9 cellular contexts compared by ENCODE assay signal in the genomic region with DNA sequence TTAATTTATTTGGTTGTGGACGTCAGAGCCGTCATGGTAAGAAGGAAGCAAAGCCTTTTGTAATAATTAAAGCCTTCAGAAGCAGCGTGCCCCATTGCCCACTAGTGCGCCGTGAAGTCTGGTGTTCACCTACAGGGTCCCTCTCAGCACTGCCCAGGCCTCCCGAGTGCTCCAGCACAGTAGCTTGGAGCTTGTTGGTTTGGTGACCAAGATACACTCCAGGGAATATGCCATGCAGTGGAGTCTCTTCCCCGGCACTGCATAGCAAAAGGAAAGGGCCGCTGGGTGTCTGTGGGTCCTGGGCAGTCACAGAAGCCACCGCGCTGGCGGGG. TPM values are rescaled to one million over a fixed set of nuclear protein-coding genes. Genes with fewer than 3 reads are reported as not detected.
DNase-seq lines count a peak whose midpoint lies in the region; ATAC-seq, FAIRE-seq and TF ChIP-seq lines count a peak whose summit lies in the region.
"Had no signal": no experiment of that assay in that cellular context is flagged by ENCODE, and none has a peak within 500 bp of the region (broad histone marks: within the 10 kb centered on the region; RNA-seq: fewer than 3 reads in every experiment).

No MANE protein-coding gene starts in this region.

- no peaks in the 10 kb centered on the region for H3K27me3 Mint-ChIP-seq in natural killer cell (ENCODE audit: low read depth in 2 of 2)
- peaks cover 74% of the 10 kb centered on the region for H3K27me3 Mint-ChIP-seq in activated naive CD4-positive, alpha-beta T cell treated with anti-CD3 and anti-CD28 coated beads, Interleukin-2, amount 10 ng/mL, durations not matched to agents 7 days and 5 days
- peaks cover 63% of the 10 kb centered on the region for H3K27me3 Mint-ChIP-seq in activated CD4-positive, alpha-beta T cell treated with anti-CD3 and anti-CD28 coated beads for 36 hours

- WGBS in GM12878 (ENCODE audit: insufficient coverage, insufficient replicate concordance, low lambda C conversion rate, missing lambda C conversion rate) = 3% methylated on average over 11 of the region's 11 CpGs

- peak overlapping the region; percentile 81 for H3K4me3 ChIP-seq in GM12878

- peak overlapping the region; percentile 93 to 97 for H3K27ac Mint-ChIP-seq in natural killer cell
- H3K27ac Mint-ChIP-seq in activated naive CD4-positive, alpha-beta T cell treated with anti-CD3 and anti-CD28 coated beads, Interleukin-2, amount 10 ng/mL, durations not matched to agents 7 days and 5 days = no peak overlapping the region
- H3K27ac Mint-ChIP-seq in activated CD4-positive, alpha-beta T cell treated with anti-CD3 and anti-CD28 coated beads for 36 hours = no peak overlapping the region

- H3K4me3 Mint-ChIP-seq in natural killer cell = peak overlapping the region; percentile 98
- H3K4me3 Mint-ChIP-seq in activated naive CD4-positive, alpha-beta T cell treated with anti-CD3 and anti-CD28 coated beads, Interleukin-2, amount 10 ng/mL, durations not matched to agents 7 days and 5 days = no peak overlapping the region
- no peak overlapping the region for H3K4me3 Mint-ChIP-seq in activated CD4-positive, alpha-beta T cell treated with anti-CD3 and anti-CD28 coated beads for 36 hours

- H3K4me2 ChIP-seq in GM12878 (ENCODE audit: control insufficient read depth, insufficient read depth) = peak overlapping the region; percentile 94

- peak overlapping the region; percentile 89 for H2AFZ ChIP-seq in GM12878 (ENCODE audit: control insufficient read depth, low read depth, low read length)

- peaks cover 48% of the 10 kb centered on the region for H3K79me2 ChIP-seq in GM12878 (ENCODE audit: control insufficient read depth, insufficient read depth, low read length)

- no peaks in the 10 kb centered on the region for H3K27me3 ChIP-seq in GM12878 (replicated peaks in 1 of 2; ENCODE audit: control insufficient read depth in 2 of 2, insufficient read depth in 2 of 2, low read length in 1 of 2)

- peak overlapping the region; percentile 87 for H3K9ac ChIP-seq in GM12878 (ENCODE audit: control insufficient read depth, insufficient read depth, low read length)

- TF ChIP-seq POLR2A in GM12878 (IDR thresholded peaks at IDR 0.05; ENCODE audit: low read depth, low read length) = no peak

- in situ Hi-C loops in GM12878 (cut with MboI) = no loop called here

- TF ChIP-seq EP300 in GM12878 (IDR thresholded peaks at IDR 0.05; ENCODE audit: borderline replicate concordance in 1 of 2, control insufficient read depth in 1 of 2, low read depth in 2 of 2, low read length in 2 of 2) = no peak

- H3K36me3 Mint-ChIP-seq in natural killer cell = no peaks in the 10 kb centered on the region
- H3K36me3 Mint-ChIP-seq in activated naive CD4-positive, alpha-beta T cell treated with anti-CD3 and anti-CD28 coated beads, Interleukin-2, amount 10 ng/mL, durations not matched to agents 7 days and 5 days = peaks cover 1% of the 10 kb centered on the region
- no peaks in the 10 kb centered on the region for H3K36me3 Mint-ChIP-seq in activated CD4-positive, alpha-beta T cell treated with anti-CD3 and anti-CD28 coated beads for 36 hours (ENCODE audit: low read depth)

- POLR2A ChIA-PET in GM12878 (lab: Charles Lee) = interaction anchor here (0.5 to 1.0 kb wide), 2 partner anchors 17 to 854 kb away, joined by 3 read pairs; no protein-coding TSS in a partner anchor
- POLR2A ChIA-PET in activated CD4-positive, alpha-beta T cell treated with anti-CD3 and anti-CD28 coated beads for 36 hours (lab: Charles Lee) = no interaction called here

- TF ChIP-seq RAD21 in GM12878 (IDR thresholded peaks at IDR 0.05; ENCODE audit: insufficient read depth, low read depth, low read length) = no peak

- RAD21 ChIA-PET in GM12878 (lab: Charles Lee; ENCODE audit: unreplicated experiment) = no interaction called here

- no TSS peak for BruUV-seq in GM12878 (replicated peaks; lab: Mats Ljungman, UMichigan)

- peaks cover 45 to 58% of the 10 kb centered on the region in 2 donors for H3K4me1 Mint-ChIP-seq in natural killer cell
- H3K4me1 Mint-ChIP-seq in activated naive CD4-positive, alpha-beta T cell treated with anti-CD3 and anti-CD28 coated beads, Interleukin-2, amount 10 ng/mL, durations not matched to agents 7 days and 5 days = peaks cover 3% of the 10 kb centered on the region
- H3K4me1 Mint-ChIP-seq in activated CD4-positive, alpha-beta T cell treated with anti-CD3 and anti-CD28 coated beads for 36 hours = peaks cover 2% of the 10 kb centered on the region

- peaks cover 30% of the 10 kb centered on the region for H3K4me1 ChIP-seq in GM12878 (ENCODE audit: control insufficient read depth, insufficient read depth, low read length)

- no peaks in the 10 kb centered on the region for H4K20me1 ChIP-seq in GM12878 (ENCODE audit: control insufficient read depth, insufficient read depth)

- intact Hi-C loops in GM12878 (cut with micrococcal nuclease; ENCODE audit: unreplicated experiment) (loop anchor here (5.0 kb wide), 2 partner anchors 36 to 1484 kb away; partner anchors contain the start of gene SECISBP2), natural killer cell (cut with micrococcal nuclease) (loop anchor here (1.0 to 5.0 kb wide), 4 partner anchors 14 to 616 kb away; no protein-coding TSS in a partner anchor)
- intact Hi-C loops in activated CD4-positive, alpha-beta T cell treated with anti-CD3 and anti-CD28 coated beads for 36 hours (cut with DNase I, micrococcal nuclease) = no loop called here

- CTCF ChIA-PET in GM12878 (lab: Yijun Ruan, JAX) = interaction anchor here (0.6 kb wide), 1 partner anchor 15 kb away, joined by 3 read pairs; no protein-coding TSS in a partner anchor
- CTCF ChIA-PET in activated naive CD4-positive, alpha-beta T cell treated with anti-CD3 and anti-CD28 coated beads, Interleukin-2, amount 10 ng/mL, durations not matched to agents 7 days and 5 days (lab: Charles Lee) = no interaction called here
- CTCF ChIA-PET in activated CD4-positive, alpha-beta T cell treated with anti-CD3 and anti-CD28 coated beads for 36 hours (lab: Charles Lee) = interaction anchor here (0.7 kb wide), 1 partner anchor 29 kb away, joined by 3 read pairs; no protein-coding TSS in a partner anchor

- H3K9me3 Mint-ChIP-seq in natural killer cell = no peaks in the 10 kb centered on the region
- no peaks in the 10 kb centered on the region for H3K9me3 Mint-ChIP-seq in activated naive CD4-positive, alpha-beta T cell treated with anti-CD3 and anti-CD28 coated beads, Interleukin-2, amount 10 ng/mL, durations not matched to agents 7 days and 5 days
- H3K9me3 Mint-ChIP-seq in activated CD4-positive, alpha-beta T cell treated with anti-CD3 and anti-CD28 coated beads for 36 hours (ENCODE audit: low read depth) = no peaks in the 10 kb centered on the region

- ATAC-seq in GM18907 (IDR thresholded peaks at IDR 0.05; ENCODE audit: unreplicated experiment) = peak; percentile 17
- peak; percentile 8 for ATAC-seq in HG03139 (IDR thresholded peaks at IDR 0.05; ENCODE audit: unreplicated experiment)
- peak; percentile 50 for ATAC-seq in GM12878
- peak; percentile 13 to 36 (median 30) for ATAC-seq in natural killer cell
- no peak for ATAC-seq in activated CD4-positive, alpha-beta T cell treated with anti-CD3 and anti-CD28 coated beads for 36 hours
- ATAC-seq in HG03378 (IDR thresholded peaks at IDR 0.05; ENCODE audit: unreplicated experiment) = no peak

- H3K9me3 ChIP-seq in GM12878 (replicated peaks; ENCODE audit: control insufficient read depth, insufficient read depth, low read length) = no peaks in the 10 kb centered on the region

- TF ChIP-seq CTCF in GM12878 (IDR thresholded peaks at IDR 0.05 in 2 of 3, conservative IDR thresholded peaks at IDR 0.05 in 1 of 3; ENCODE audit: control insufficient read depth in 2 of 3, extremely low read depth in 1 of 3, insufficient read depth in 1 of 3, low read depth in 3 of 3, low read length in 3 of 3) (0 out of 6 replicates have a peak, but pooled peaks of 1 of the 3 experiments have one; percentile 1), natural killer cell (IDR thresholded peaks at IDR 0.05) (no peak)

- FAIRE-seq in GM12878 (lab: Jason Lieb, UNC) = no peak

- SMC1A ChIA-PET in GM12878 (lab: Charles Lee; ENCODE audit: uncharacterized antibody, unreplicated experiment) = interaction anchor here (0.8 to 1.5 kb wide), 2 partner anchors 8 to 15 kb away, joined by 3 read pairs; no protein-coding TSS in a partner anchor

- H3K36me3 ChIP-seq in GM12878 (ENCODE audit: control insufficient read depth in 2 of 2, insufficient read depth in 2 of 2, low read length in 1 of 2) = no peaks in the 10 kb centered on the region

- DNase-seq in GM12878 (ENCODE audit: low read depth, low spot score) (no peak), natural killer cell (no peak), Ammon's horn (ENCODE audit: low spot score) (no peak)
- DNase-seq in activated naive CD4-positive, alpha-beta T cell treated with anti-CD3 and anti-CD28 coated beads, Interleukin-2, amount 10 ng/mL, durations not matched to agents 7 days and 5 days = no peak
- no peak for DNase-seq in activated CD4-positive, alpha-beta T cell treated with anti-CD3 and anti-CD28 coated beads for 36 hours

- H3K27ac ChIP-seq in GM12878 (ENCODE audit: control insufficient read depth, insufficient read depth) = peak overlapping the region; percentile 83

TF ChIP-seq in GM12878, 131 proteins besides CTCF, POLR2A, EP300 and RAD21:
- no peak for TF ChIP-seq SMARCA5 (IDR thresholded peaks at IDR 0.05)
- no peak for TF ChIP-seq SIN3A (IDR thresholded peaks at IDR 0.05; ENCODE audit: low read depth, low read length)

RNA-seq across cellular contexts. Expression of gene SYK, which starts 0.5 kb away (rescaled TPM):
- 29.6 and 41.5 TPM in 2 replicates for total RNA-seq in GM12878 (2013; cell fraction: nucleolus; rRNA removed)
- total RNA-seq in GM12878 (2014; rRNA removed) = 80.7 and 88.4 TPM in 2 replicates
- total RNA-seq in GM12878 (2014; rRNA removed; fragmentation: Illumina TruSeq; extraction: Trizol) = 70.2 and 75.8 TPM in 2 replicates
- total RNA-seq in GM12878 (2021) = 128 and 135 TPM in 2 replicates
- 17.5 TPM for polyA plus RNA-seq in GM12878 (2011; ENCODE audit: low read depth)
- polyA plus RNA-seq in GM12878 (2011; rRNA removed) = 5.7 and 6.5 TPM in 2 replicates
- 7.5 and 7.6 TPM in 2 replicates for polyA plus RNA-seq in GM12878 (2011; cell fraction: cytosol; rRNA removed)
- polyA plus RNA-seq in GM12878 (2011; cell fraction: nucleus; rRNA removed) = 7.6 and 13.2 TPM in 2 replicates
- polyA plus RNA-seq in GM12878 (2012) = 26.6 and 29.5 TPM in 2 replicates
- polyA plus RNA-seq in GM12878 (2014; fragmentation: Illumina TruSeq; extraction: Trizol) = 77.5 and 82.5 TPM in 2 replicates
- 10 to 100 TPM; 23.1 to 24.8 TPM for polyA plus RNA-seq in GM12878 (2014; fragmentation: Nextera tagmentation; extraction: Ambion mirVana)
- polyA plus RNA-seq in GM12878 (2014; rRNA removed) = 58.1 and 58.2 TPM in 2 replicates
- 10 to 100 TPM; 68.0 to 69.5 TPM for polyA plus RNA-seq in GM12878 (2016; fragmentation: Nextera tagmentation; extraction: Ambion mirVana)
- 7.0 and 8.3 TPM in 2 replicates for polyA minus RNA-seq in GM12878 (2011; rRNA and poly(A)+ RNA removed)
- 5.8 and 11.6 TPM in 2 replicates for polyA minus RNA-seq in GM12878 (2011; cell fraction: cytosol; rRNA and poly(A)+ RNA removed)
- polyA minus RNA-seq in GM12878 (2011; cell fraction: nucleus; rRNA and poly(A)+ RNA removed) = 6.8 and 8.5 TPM in 2 replicates
- total RNA-seq in natural killer cell = 100 to 1,000 TPM in 1 of 3 donors, 10 to 100 TPM in 2; 75.5 to 104 (median 78.0) TPM
- under 1 TPM; 0.11 to 0.64 TPM for total RNA-seq in activated CD4-positive, alpha-beta T cell treated with anti-CD3 and anti-CD28 coated beads for 36 hours
- total RNA-seq: M059J had no signal

Comparison
In these comparisons a context has a peak if more than half of its experiments do, and no peak if none do; other contexts are left out.
1. ATAC-seq: peak in GM18907 (single experiment), HG03139 (single experiment), GM12878 (single experiment) and natural killer cell (3 of 3); none in activated CD4-positive, alpha-beta T cell treated with anti-CD3 and anti-CD28 coated beads for 36 hours (single experiment) and HG03378 (single experiment).
2. H3K27ac Mint-ChIP-seq: peak in natural killer cell (2 of 2); none in activated naive CD4-positive, alpha-beta T cell treated with anti-CD3 and anti-CD28 coated beads, Interleukin-2, amount 10 ng/mL, durations not matched to agents 7 days and 5 days (single experiment) and activated CD4-positive, alpha-beta T cell treated with anti-CD3 and anti-CD28 coated beads for 36 hours (single experiment).
3. RNA of gene SYK, which starts 0.5 kb away (total RNA-seq): 29.6 to 135 TPM in GM12878 and 75.5 to 104 TPM in natural killer cell; 0.11 to 0.64 TPM in activated CD4-positive, alpha-beta T cell treated with anti-CD3 and anti-CD28 coated beads for 36 hours; every median in the first group is over 10 times any median in the second.
4. intact Hi-C loops: an anchor here in GM12878 (5.0 kb wide) and natural killer cell (1.0 to 5.0 kb wide); none called in activated CD4-positive, alpha-beta T cell treated with anti-CD3 and anti-CD28 coated beads for 36 hours.